Comparison of ENCODE assay signal across 31 cellular contexts in the genomic region with DNA sequence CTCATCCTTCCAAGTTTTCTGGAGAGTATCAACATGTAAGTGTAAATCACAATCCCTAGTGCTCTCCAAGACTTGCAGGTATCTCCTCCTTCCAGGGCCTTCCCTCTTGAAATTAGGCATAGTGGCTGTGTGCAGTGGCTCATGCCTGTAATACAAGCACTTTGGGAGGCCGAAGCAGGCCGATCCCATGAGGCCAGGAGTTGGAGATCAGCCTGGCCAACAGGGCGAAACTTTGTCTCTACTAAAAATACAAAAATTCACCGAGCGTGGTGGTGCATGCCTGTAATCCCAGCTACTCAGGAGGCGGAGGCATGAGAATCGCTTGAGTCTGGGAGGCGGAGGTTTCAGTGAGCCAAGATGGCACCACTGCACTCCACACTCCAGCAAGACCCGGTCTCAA. TPM values are rescaled to one million over a fixed set of nuclear protein-coding genes. Genes with fewer than 3 reads are reported as not detected.
"Had no signal": no experiment of that assay in that cellular context is flagged by ENCODE, and none has a peak within 500 bp of the region (broad histone marks: within the 10 kb centered on the region; RNA-seq: fewer than 3 reads in every experiment).

No MANE protein-coding gene starts in this region.

- H3K4me1 Mint-ChIP-seq: naive B cell; naive thymus-derived CD8-positive, alpha-beta T cell; nephron progenitor cell; neural crest cell; stimulated activated effector memory CD8-positive, alpha-beta T cell treated with anti-CD3 and anti-CD28 coated beads, Interleukin-12 subunit alpha, Interleukin-12 subunit beta, amount 100 ng/mL, for 72 hours; stimulated activated naive B cell treated with anti-CD40 and anti-IgM and Interleukin-4, amounts not matched to agents 10 μg/mL and 1 μg/mL and 100 μg/mL, for 72 hours had no signal

- H3K27ac ChIP-seq: neutrophil, pancreas, psoas muscle, right lobe of liver, sigmoid colon, suprapubic skin, testis, transverse colon, upper lobe of right lung, uterus had no signal

- H3K27me3 Mint-ChIP-seq: progenitor cell of endocrine pancreas, type B pancreatic cell had no signal

- H3K4me3 ChIP-seq: pancreas, psoas muscle, right lobe of liver, sigmoid colon, suprapubic skin, testis, transverse colon, upper lobe of right lung, uterus had no signal

- ATAC-seq: naive thymus-derived CD8-positive, alpha-beta T cell; natural killer cell treated with Interleukin-12 subunit alpha and Interleukin-12 subunit beta and Interleukin-15 and Interleukin-18, amount 100 ng/mL, for 72 hours; pancreas; psoas muscle; right cardiac atrium; right lobe of liver; stimulated activated effector memory CD8-positive, alpha-beta T cell treated with anti-CD3 and anti-CD28 coated beads, Interleukin-12 subunit alpha, Interleukin-12 subunit beta, amount 100 ng/mL, for 72 hours; stimulated activated naive B cell treated with anti-CD40 and anti-IgM and Interleukin-4, amounts not matched to agents 10 μg/mL and 1 μg/mL and 100 μg/mL, for 72 hours had no signal

- DNase-seq: naive B cell; naive thymus-derived CD8-positive, alpha-beta T cell; nephron progenitor cell; nucleus accumbens; pancreas; psoas muscle; right cardiac atrium; sigmoid colon; small intestine; stimulated activated CD4-positive, alpha-beta T cell treated with anti-CD3 and anti-CD28 coated beads, Interleukin-15, amount 100 ng/mL, for 24 hours; stimulated activated CD4-positive, alpha-beta T cell treated with anti-CD3 and anti-CD28 coated beads, Interleukin-2, amount 100 ng/mL, for 24 hours; stimulated activated CD4-positive, alpha-beta T cell treated with anti-CD3 and anti-CD28 coated beads, Interleukin-2, amount 100 ng/mL, for 48 hours; stimulated activated CD4-positive, alpha-beta T cell treated with anti-CD3 and anti-CD28 coated beads, Interleukin-4, amount 100 ng/mL, for 24 hours; stimulated activated naive B cell treated with anti-CD40 and anti-IgM and Interleukin-4, amounts not matched to agents 10 μg/mL and 1 μg/mL and 100 μg/mL, for 72 hours; stimulated activated naive CD4-positive, alpha-beta T cell treated with Interleukin-2 at 50 U/mL for 16 hours; substantia nigra; testis; transverse colon; upper lobe of right lung; uterus had no signal

- H3K4me1 ChIP-seq: pancreas, psoas muscle, right lobe of liver, sigmoid colon, testis, transverse colon, upper lobe of right lung, uterus had no signal

- H3K36me3 ChIP-seq: neutrophil, pancreas, right lobe of liver, sigmoid colon, suprapubic skin, transverse colon, upper lobe of right lung, uterus had no signal

- H3K4me3 Mint-ChIP-seq: naive B cell; naive thymus-derived CD8-positive, alpha-beta T cell; natural killer cell treated with Interleukin-12 subunit alpha and Interleukin-12 subunit beta and Interleukin-15 and Interleukin-18, amount 100 ng/mL, for 72 hours; nephron progenitor cell; neural crest cell; stimulated activated effector memory CD8-positive, alpha-beta T cell treated with anti-CD3 and anti-CD28 coated beads, Interleukin-12 subunit alpha, Interleukin-12 subunit beta, amount 100 ng/mL, for 72 hours; stimulated activated naive B cell treated with anti-CD40 and anti-IgM and Interleukin-4, amounts not matched to agents 10 μg/mL and 1 μg/mL and 100 μg/mL, for 72 hours; stimulated activated naive CD8-positive, alpha-beta T cell treated with anti-CD3 and anti-CD28 coated beads, Interleukin-15, Interleukin-2, amounts not matched to agents 100 ng/mL and 50 ng/mL, for 24 hours; type B pancreatic cell had no signal

- H3K27me3 ChIP-seq: pancreas, right lobe of liver, testis, transverse colon, upper lobe of right lung, uterus had no signal

- H3K9me3 ChIP-seq: neutrophil, pancreas, psoas muscle, right lobe of liver, sigmoid colon, suprapubic skin, testis, upper lobe of right lung, uterus had no signal

- H3K36me3 Mint-ChIP-seq: naive B cell; stimulated activated effector memory CD8-positive, alpha-beta T cell treated with anti-CD3 and anti-CD28 coated beads, Interleukin-12 subunit alpha, Interleukin-12 subunit beta, amount 100 ng/mL, for 72 hours; stimulated activated naive B cell treated with anti-CD40 and anti-IgM and Interleukin-4, amounts not matched to agents 10 μg/mL and 1 μg/mL and 100 μg/mL, for 72 hours; type B pancreatic cell had no signal

- H3K27ac Mint-ChIP-seq: naive B cell; naive thymus-derived CD8-positive, alpha-beta T cell; natural killer cell treated with Interleukin-12 subunit alpha and Interleukin-12 subunit beta and Interleukin-15 and Interleukin-18, amount 100 ng/mL, for 72 hours; nephron progenitor cell; progenitor cell of endocrine pancreas; stimulated activated effector memory CD8-positive, alpha-beta T cell treated with anti-CD3 and anti-CD28 coated beads, Interleukin-12 subunit alpha, Interleukin-12 subunit beta, amount 100 ng/mL, for 72 hours; stimulated activated naive B cell treated with anti-CD40 and anti-IgM and Interleukin-4, amounts not matched to agents 10 μg/mL and 1 μg/mL and 100 μg/mL, for 72 hours; stimulated activated naive CD8-positive, alpha-beta T cell treated with anti-CD3 and anti-CD28 coated beads, Interleukin-15, Interleukin-2, amounts not matched to agents 100 ng/mL and 50 ng/mL, for 24 hours; type B pancreatic cell had no signal

- H3K9me3 Mint-ChIP-seq: natural killer cell treated with Interleukin-12 subunit alpha and Interleukin-12 subunit beta and Interleukin-15 and Interleukin-18, amount 100 ng/mL, for 72 hours; stimulated activated effector memory CD8-positive, alpha-beta T cell treated with anti-CD3 and anti-CD28 coated beads, Interleukin-12 subunit alpha, Interleukin-12 subunit beta, amount 100 ng/mL, for 72 hours; stimulated activated naive B cell treated with anti-CD40 and anti-IgM and Interleukin-4, amounts not matched to agents 10 μg/mL and 1 μg/mL and 100 μg/mL, for 72 hours; stimulated activated naive CD8-positive, alpha-beta T cell treated with anti-CD3 and anti-CD28 coated beads, Interleukin-15, Interleukin-2, amounts not matched to agents 100 ng/mL and 50 ng/mL, for 24 hours; type B pancreatic cell had no signal

RNA-seq across cellular contexts. Expression of a gene that starts 9.4 kb away (rescaled TPM):
- total RNA-seq: naive thymus-derived CD8-positive, alpha-beta T cell; natural killer cell treated with Interleukin-12 subunit alpha and Interleukin-12 subunit beta and Interleukin-15 and Interleukin-18, amount 100 ng/mL, for 72 hours; osteocyte; progenitor cell of endocrine pancreas; renal cortical epithelial cell had no signal
- polyA plus RNA-seq: naive thymus-derived CD8-positive, alpha-beta T cell had no signal
